In the genomic region with DNA sequence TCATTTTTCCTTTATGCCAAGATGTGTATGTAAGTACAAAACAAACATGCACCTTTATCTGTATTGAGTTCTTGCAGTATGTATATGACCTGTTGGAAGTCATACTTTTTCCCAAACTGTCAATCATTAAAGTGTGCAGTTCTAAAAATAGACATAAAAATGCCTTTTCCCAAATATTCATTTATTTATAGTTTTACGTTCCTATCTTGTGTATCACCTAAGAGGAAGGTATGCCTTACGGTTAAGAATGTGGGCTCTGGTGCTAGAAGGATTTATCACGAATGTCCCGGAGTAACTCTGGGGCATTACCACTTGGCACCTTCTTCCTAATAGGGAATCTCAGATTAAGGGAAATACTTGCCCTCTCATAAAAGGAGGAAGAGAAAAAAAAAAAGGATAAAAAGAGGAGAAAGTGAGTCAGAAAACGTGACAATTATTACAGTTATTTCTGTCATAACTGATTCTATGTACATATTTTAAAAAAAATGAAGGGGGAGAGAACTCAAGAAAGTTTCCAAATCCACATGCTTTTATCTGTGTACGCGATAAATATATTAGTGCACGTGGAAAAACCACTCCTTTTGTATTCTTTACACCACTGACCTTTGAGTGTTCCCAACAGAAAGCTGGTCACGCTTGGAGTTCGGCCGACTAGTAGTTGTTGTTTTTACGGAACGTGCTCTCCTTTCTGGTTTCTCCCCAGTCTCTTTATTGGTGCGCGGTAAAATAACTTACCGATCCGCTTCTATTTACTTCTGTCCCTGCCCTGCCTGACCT, we compare ENCODE assay signal across 8 cellular contexts. TPM values are rescaled to one million over a fixed set of nuclear protein-coding genes. Genes with fewer than 3 reads are reported as not detected.
DNase-seq lines count a peak whose midpoint lies in the region; ATAC-seq and TF ChIP-seq lines count a peak whose summit lies in the region.

No MANE protein-coding gene starts in this region.

- intact Hi-C loops in uterus (cut with DNase I; ENCODE audit: low total_unique reads), result loop anchor here (10.0 kb wide), 1 partner anchor 55 kb away; no protein-coding TSS in a partner anchor

- no peak overlapping the region for H3K4me3 Mint-ChIP-seq in stimulated activated naive CD8-positive, alpha-beta T cell treated with anti-CD3 and anti-CD28 coated beads, Interleukin-15, amount 100 ng/mL, for 72 hours

- H3K4me3 ChIP-seq in WI38 (ENCODE audit: low read depth, low read length) (peak overlapping the region; percentile 97), uterus (peak overlapping the region; percentile 90 to 99)

- H3K36me3 ChIP-seq in uterus, result no peaks in the 10 kb centered on the region

- TF ChIP-seq CTCF in WI38 (IDR thresholded peaks at IDR 0.05; ENCODE audit: low read depth, low read length) (no peak), uterus (IDR thresholded peaks at IDR 0.05) (no peak)

- peaks cover 8% of the 10 kb centered on the region for H3K4me1 Mint-ChIP-seq in stimulated activated naive CD8-positive, alpha-beta T cell treated with anti-CD3 and anti-CD28 coated beads, Interleukin-15, amount 100 ng/mL, for 72 hours

- no peaks in the 10 kb centered on the region for H3K27me3 Mint-ChIP-seq in stimulated activated naive CD8-positive, alpha-beta T cell treated with anti-CD3 and anti-CD28 coated beads, Interleukin-15, amount 100 ng/mL, for 72 hours

- peak overlapping the region; percentile 88 to 93 for H3K27ac ChIP-seq in uterus

- H3K27me3 ChIP-seq in uterus, result no peaks in the 10 kb centered on the region

- no peak for DNase-seq in stimulated activated naive CD8-positive, alpha-beta T cell treated with anti-CD3 and anti-CD28 coated beads, Interleukin-15, amount 100 ng/mL, for 72 hours
- no peak for DNase-seq in stimulated activated naive CD8-positive, alpha-beta T cell treated with anti-CD3 and anti-CD28 coated beads, Interleukin-15, Interleukin-2, amounts not matched to agents 100 U/mL and 50 U/mL, for 24 hours
- DNase-seq in kidney glomerular epithelial cell (lab: John Stamatoyannopoulos, UW), result peak; percentile 4
- DNase-seq in uterus, result no peak
- DNase-seq in NCI-H1930 (lab: John Stamatoyannopoulos, UW), result no peak

- no peak for TF ChIP-seq POLR2A in uterus (IDR thresholded peaks at IDR 0.05)

- H3K27ac Mint-ChIP-seq in stimulated activated naive CD8-positive, alpha-beta T cell treated with anti-CD3 and anti-CD28 coated beads, Interleukin-15, amount 100 ng/mL, for 72 hours, result peak overlapping the region; percentile 58 to 97

- peaks cover 6 to 11% of the 10 kb centered on the region in 2 donors for H3K4me1 ChIP-seq in uterus

- H3K9me3 Mint-ChIP-seq in stimulated activated naive CD8-positive, alpha-beta T cell treated with anti-CD3 and anti-CD28 coated beads, Interleukin-15, amount 100 ng/mL, for 72 hours, result no peaks in the 10 kb centered on the region

- H3K9me3 ChIP-seq in uterus, result no peaks in the 10 kb centered on the region

- no peak for ATAC-seq in stimulated activated naive CD8-positive, alpha-beta T cell treated with anti-CD3 and anti-CD28 coated beads, Interleukin-15, amount 100 ng/mL, for 72 hours
- ATAC-seq in stimulated activated naive CD8-positive, alpha-beta T cell treated with anti-CD3 and anti-CD28 coated beads, Interleukin-15, Interleukin-2, amounts not matched to agents 100 U/mL and 50 U/mL, for 24 hours, result no peak
- ATAC-seq in GM21515 (IDR thresholded peaks at IDR 0.05; ENCODE audit: unreplicated experiment) (no peak), GM21825 (IDR thresholded peaks at IDR 0.05; ENCODE audit: unreplicated experiment) (no peak)

RNA-seq across cellular contexts. Expression of a gene that starts 0.7 kb away (rescaled TPM):
- total RNA-seq in uterus, result 10 to 100 TPM in 2 of 4 donors, 1 to 10 TPM in 1, not detected in 1; 9.5 to 40.0 (median 23.2) TPM

RNA-seq across cellular contexts. Expression of a gene that starts 1.1 kb away (rescaled TPM):
- total RNA-seq in uterus, result 10 to 100 TPM; 14.7 to 43.1 (median 21.0) TPM
